25 cellular contexts compared by ENCODE assay signal in the genomic region with DNA sequence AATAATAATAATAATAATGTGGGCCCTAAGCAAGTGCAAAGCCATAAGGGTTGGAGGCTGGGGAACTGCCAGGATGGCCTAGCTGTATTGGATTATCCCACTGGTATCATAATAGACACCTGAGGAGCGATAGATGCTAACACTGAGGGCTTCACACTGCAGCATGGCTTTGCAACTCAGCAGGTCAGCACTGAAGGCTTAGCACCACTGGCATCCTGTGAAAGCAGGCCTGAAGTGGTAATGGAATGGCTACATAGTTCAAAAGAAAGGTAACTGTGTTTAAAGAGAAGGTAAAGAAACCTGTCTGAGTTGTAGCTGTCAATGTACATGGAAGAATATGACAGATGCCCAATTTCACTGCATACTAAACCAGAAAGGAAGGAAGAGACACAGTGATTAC.
"Had no signal": no experiment of that assay in that cellular context is flagged by ENCODE, and none has a peak within 500 bp of the region (broad histone marks: within the 10 kb centered on the region; RNA-seq: fewer than 3 reads in every experiment).

No MANE protein-coding gene starts in this region.

- H3K4me3 ChIP-seq: colonic mucosa, esophagus squamous epithelium, lung, mucosa of descending colon, prostate gland, right atrium auricular region, smooth muscle cell, suprapubic skin, tibial nerve, upper lobe of left lung, uterus had no signal

- H3K4me1 ChIP-seq: colonic mucosa, prostate gland, uterus had no signal

- DNase-seq: colonic mucosa; effector CD8-positive, alpha-beta T cell; esophagus squamous epithelium; foreskin melanocyte; mucosa of descending colon; naive B cell; stimulated activated CD4-positive, alpha-beta T cell treated with anti-CD3 and anti-CD28 coated beads, Interleukin-12 subunit alpha, Interleukin-12 subunit beta, amount 100 ng/mL, for 4 hours; stimulated activated CD4-positive, alpha-beta T cell treated with anti-CD3 and anti-CD28 coated beads, Interleukin-1b, Interleukin-23, amount 100 ng/mL, for 48 hours; stimulated activated CD4-positive, alpha-beta T cell treated with anti-CD3 and anti-CD28 coated beads, Interleukin-4, amount 100 ng/mL, for 1 hour; stimulated activated CD8-positive, alpha-beta memory T cell treated with anti-CD3 and anti-CD28 coated beads, Interleukin-4, amount 100 ng/mL, for 48 hours; stimulated activated naive CD4-positive, alpha-beta T cell; stimulated activated naive CD8-positive, alpha-beta T cell treated with anti-CD3 and anti-CD28 coated beads, Interleukin-15, amount 100 ng/mL, for 72 hours; upper lobe of left lung; uterus had no signal

- H3K4me3 Mint-ChIP-seq: dendritic cell treated with granulocyte-macrophage colony-stimulating factor and Interleukin-4, amounts not matched to agents 40 ng/mL and 50 ng/mL, for 4 days; memory B cell; mesothelial cell of epicardium; naive B cell; natural killer cell treated with Interleukin-12 subunit alpha and Interleukin-12 subunit beta and Interleukin-15 and Interleukin-18, amount 100 ng/mL, for 72 hours; neural crest cell; stimulated activated naive CD8-positive, alpha-beta T cell treated with anti-CD3 and anti-CD28 coated beads, Interleukin-15, amount 100 ng/mL, for 72 hours had no signal

- H3K4me1 Mint-ChIP-seq: memory B cell; naive B cell; stimulated activated naive CD8-positive, alpha-beta T cell treated with anti-CD3 and anti-CD28 coated beads, Interleukin-15, amount 100 ng/mL, for 72 hours had no signal

- H3K36me3 ChIP-seq: colonic mucosa, esophagus squamous epithelium, prostate gland, right atrium auricular region, suprapubic skin, tibial nerve, upper lobe of left lung, uterus had no signal

- H3K9me3 ChIP-seq: colonic mucosa, esophagus squamous epithelium, mucosa of descending colon, prostate gland, right atrium auricular region, suprapubic skin, tibial nerve, upper lobe of left lung, uterus had no signal

- H3K27me3 ChIP-seq: colonic mucosa, esophagus squamous epithelium, right atrium auricular region, suprapubic skin, tibial nerve, upper lobe of left lung, uterus had no signal

- H3K27ac Mint-ChIP-seq: dendritic cell treated with granulocyte-macrophage colony-stimulating factor and Interleukin-4, amounts not matched to agents 40 ng/mL and 50 ng/mL, for 4 days; memory B cell; mesothelial cell of epicardium; naive B cell; natural killer cell treated with Interleukin-12 subunit alpha and Interleukin-12 subunit beta and Interleukin-15 and Interleukin-18, amount 100 ng/mL, for 72 hours; stimulated activated naive CD8-positive, alpha-beta T cell treated with anti-CD3 and anti-CD28 coated beads, Interleukin-15, amount 100 ng/mL, for 72 hours had no signal

- ATAC-seq: natural killer cell treated with Interleukin-12 subunit alpha and Interleukin-12 subunit beta and Interleukin-15 and Interleukin-18, amount 100 ng/mL, for 72 hours; stimulated activated naive CD8-positive, alpha-beta T cell treated with anti-CD3 and anti-CD28 coated beads, Interleukin-15, amount 100 ng/mL, for 72 hours had no signal

- H3K36me3 Mint-ChIP-seq: memory B cell, mesothelial cell of epicardium, naive B cell had no signal

- H3K27me3 Mint-ChIP-seq: memory B cell; naive B cell; natural killer cell treated with Interleukin-12 subunit alpha and Interleukin-12 subunit beta and Interleukin-15 and Interleukin-18, amount 100 ng/mL, for 72 hours; stimulated activated naive CD8-positive, alpha-beta T cell treated with anti-CD3 and anti-CD28 coated beads, Interleukin-15, amount 100 ng/mL, for 72 hours had no signal

- H3K9me3 Mint-ChIP-seq: memory B cell; natural killer cell treated with Interleukin-12 subunit alpha and Interleukin-12 subunit beta and Interleukin-15 and Interleukin-18, amount 100 ng/mL, for 72 hours; stimulated activated naive CD8-positive, alpha-beta T cell treated with anti-CD3 and anti-CD28 coated beads, Interleukin-15, amount 100 ng/mL, for 72 hours had no signal

- H3K27ac ChIP-seq: prostate gland, upper lobe of left lung had no signal
